In the genomic region with DNA sequence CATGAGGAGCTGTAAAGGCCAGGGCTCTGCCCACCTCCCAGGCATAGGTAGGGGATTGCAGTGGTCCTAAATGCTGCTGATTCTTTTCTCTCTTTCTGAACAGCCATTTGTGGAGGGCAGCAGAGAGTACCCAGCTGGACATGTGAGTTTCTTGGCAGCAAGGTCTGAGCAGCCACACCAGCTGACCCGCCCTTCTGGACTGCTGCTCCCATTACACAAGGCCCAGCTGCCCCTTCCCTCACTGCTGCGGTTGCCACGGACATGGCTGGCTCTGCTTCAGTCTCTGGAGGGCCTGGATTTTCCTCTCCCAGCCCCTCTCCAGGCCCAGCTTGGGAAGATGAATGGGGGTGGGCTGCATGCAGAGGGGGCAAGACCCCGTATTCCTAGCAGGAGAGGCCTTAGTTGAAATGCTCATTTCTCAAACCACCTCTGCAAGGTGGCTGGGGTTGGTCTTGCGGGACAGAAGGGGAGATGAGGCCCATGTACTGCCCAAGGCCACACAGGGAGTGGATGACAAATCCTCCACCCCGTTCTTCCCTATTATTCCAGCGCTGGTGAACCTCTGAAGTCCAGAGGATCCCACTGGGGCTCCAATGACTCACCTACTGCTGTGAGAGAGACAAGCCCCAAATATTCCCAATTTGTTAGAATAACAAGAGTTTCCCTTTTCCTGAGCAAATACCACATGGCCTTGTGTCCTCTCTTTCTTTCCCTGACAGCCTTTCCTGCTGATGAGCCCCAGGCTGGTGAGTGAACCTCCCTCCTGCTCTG, we compare ENCODE assay signal across 11 cellular contexts. TPM values are rescaled to one million over a fixed set of nuclear protein-coding genes. Genes with fewer than 3 reads are reported as not detected.
DNase-seq lines count a peak whose midpoint lies in the region; ATAC-seq and TF ChIP-seq lines count a peak whose summit lies in the region.
"Had no signal": no experiment of that assay in that cellular context is flagged by ENCODE, and none has a peak within 500 bp of the region (broad histone marks: within the 10 kb centered on the region; RNA-seq: fewer than 3 reads in every experiment).

No MANE protein-coding gene starts in this region.

- peak; percentile 67 for ATAC-seq in Right ventricle myocardium inferior
- no peak for ATAC-seq in GM19395 (IDR thresholded peaks at IDR 0.05; ENCODE audit: unreplicated experiment)
- no peak for ATAC-seq in GM18867 (IDR thresholded peaks at IDR 0.05; ENCODE audit: unreplicated experiment)
- ATAC-seq in GM19328 (IDR thresholded peaks at IDR 0.05; ENCODE audit: unreplicated experiment), result no peak
- ATAC-seq: naive thymus-derived CD4-positive, alpha-beta T cell had no signal

- intact Hi-C loops in Right ventricle myocardium inferior (cut with DNase I) (no loop called here), esophagus muscularis mucosa (cut with DNase I) (no loop called here)

- WGBS in esophagus muscularis mucosa, result 74% methylated on average over 3 of the region's 7 CpGs

- H3K4me3 ChIP-seq in right atrium auricular region, result no peak overlapping the region
- no peak overlapping the region for H3K4me3 ChIP-seq in fibroblast of mammary gland (ENCODE audit: control insufficient read depth, low read depth, low read length)
- no peak overlapping the region for H3K4me3 ChIP-seq in mucosa of stomach (ENCODE audit: low read length)
- no peak overlapping the region for H3K4me3 ChIP-seq in esophagus muscularis mucosa

- DNase-seq in Right ventricle myocardium inferior (ENCODE audit: missing footprints) (no peak), right atrium auricular region (ENCODE audit: low spot score) (no peak), fibroblast of mammary gland (ENCODE audit: low read depth) (peak; percentile 94), esophagus muscularis mucosa (ENCODE audit: extremely low spot score) (no peak)
- DNase-seq: naive thymus-derived CD4-positive, alpha-beta T cell; NCI-H2107 had no signal

- H3K27ac ChIP-seq in right atrium auricular region, result peak overlapping the region in 1 of 2 donors; percentile 24
- H3K27ac ChIP-seq in esophagus muscularis mucosa (replicated peaks in 1 of 4), result no peak overlapping the region

- H3K9ac ChIP-seq in mucosa of stomach (ENCODE audit: low read length), result peak overlapping the region; percentile 14

- no peaks in the 10 kb centered on the region for H3K9me3 ChIP-seq in right atrium auricular region
- no peaks in the 10 kb centered on the region for H3K9me3 ChIP-seq in mucosa of stomach (ENCODE audit: control insufficient read depth, low read length)
- no peaks in the 10 kb centered on the region for H3K9me3 ChIP-seq in esophagus muscularis mucosa

- TF ChIP-seq CTCF in right atrium auricular region (IDR thresholded peaks at IDR 0.05) (peak in 1 of 2 donors; percentile 31), fibroblast of mammary gland (conservative IDR thresholded peaks at IDR 0.05; ENCODE audit: control insufficient read depth, insufficient read depth, low read depth, low read length) (no peak), esophagus muscularis mucosa (IDR thresholded peaks at IDR 0.05) (no peak)

- no peaks in the 10 kb centered on the region for H3K36me3 ChIP-seq in right atrium auricular region
- H3K36me3 ChIP-seq in mucosa of stomach (ENCODE audit: control insufficient read depth, insufficient read depth, low read length), result no peaks in the 10 kb centered on the region
- H3K36me3 ChIP-seq in esophagus muscularis mucosa, result no peaks in the 10 kb centered on the region

- TF ChIP-seq POLR2A in esophagus muscularis mucosa (IDR thresholded peaks at IDR 0.05; ENCODE audit: low read depth), result no peak

- no peaks in the 10 kb centered on the region for H3K27me3 ChIP-seq in right atrium auricular region
- no peaks in the 10 kb centered on the region for H3K27me3 ChIP-seq in mucosa of stomach (ENCODE audit: control insufficient read depth, insufficient read depth, low read length)
- H3K27me3 ChIP-seq in esophagus muscularis mucosa, result no peaks in the 10 kb centered on the region

- no peak for TF ChIP-seq EP300 in esophagus muscularis mucosa (IDR thresholded peaks at IDR 0.05)

- H3K4me1 ChIP-seq in right atrium auricular region (peaks cover 0 to 16% of the 10 kb centered on the region in 2 donors), mucosa of stomach (ENCODE audit: control insufficient read depth, insufficient read depth, low read length) (peaks cover 12% of the 10 kb centered on the region), esophagus muscularis mucosa (peaks cover 9 to 21% (median 11%) of the 10 kb centered on the region in 4 donors)

RNA-seq across cellular contexts. Expression of a gene that starts 4.7 kb away (rescaled TPM):
- total RNA-seq in Right ventricle myocardium inferior, result 2.6 TPM
- 1 to 10 TPM in 1 of 2 donors, not detected in 1; 2.9 TPM for total RNA-seq in right atrium auricular region
- total RNA-seq in esophagus muscularis mucosa, result not detected

RNA-seq across cellular contexts. Expression of a gene that starts 19.6 kb away (rescaled TPM):
- 4.8 TPM for total RNA-seq in Right ventricle myocardium inferior
- 1 to 10 TPM; 4.0 to 5.3 TPM for total RNA-seq in right atrium auricular region
- total RNA-seq in esophagus muscularis mucosa, result 1 to 10 TPM; 2.7 to 4.6 (median 3.6) TPM
- total RNA-seq: T-helper 1 cell treated with Interleukin-12 subunit alpha and Interleukin-12 subunit beta and Interleukin-4 antibody, amounts not matched to agents 30 ng/mL and 1 ng/mL, for 36 hours had no signal

RNA-seq across cellular contexts. Expression of a gene that starts 26.1 kb away (rescaled TPM):
- total RNA-seq in Right ventricle myocardium inferior (36.1 TPM), right atrium auricular region (10 to 100 TPM; 11.3 to 18.2 TPM), esophagus muscularis mucosa (10 to 100 TPM in 3 of 4 donors, 1 to 10 TPM in 1; 9.1 to 28.0 (median 20.1) TPM)

RNA-seq across cellular contexts. Expression of a gene that starts 52.6 kb away (rescaled TPM):
- total RNA-seq in Right ventricle myocardium inferior (0.92 TPM), right atrium auricular region (not detected), esophagus muscularis mucosa (not detected)
